Comparison of ENCODE assay signal across 9 cellular contexts in genomic region chr17:17994271-17994670, GRCh38. TPM values are rescaled to one million over a fixed set of nuclear protein-coding genes. Genes with fewer than 3 reads are reported as not detected.
DNase-seq lines count a peak whose midpoint lies in the region; ATAC-seq, FAIRE-seq and TF ChIP-seq lines count a peak whose summit lies in the region.
"Had no signal": no experiment of that assay in that cellular context is flagged by ENCODE, and none has a peak within 500 bp of the region (broad histone marks: within the 10 kb centered on the region; RNA-seq: fewer than 3 reads in every experiment).

No MANE protein-coding gene starts in this region.

- H3K9ac ChIP-seq in Loucy (ENCODE audit: low read depth, low read length, poor library complexity, severe bottlenecking) (no peak overlapping the region), astrocyte (ENCODE audit: low read length) (no peak overlapping the region)

- H3K4me3 ChIP-seq in Loucy (ENCODE audit: low read length, poor library complexity, severe bottlenecking) (no peak overlapping the region), astrocyte (ENCODE audit: insufficient read depth, low read depth, low read length) (no peak overlapping the region), suprapubic skin (no peak overlapping the region)

- H3K79me2 ChIP-seq in Loucy (ENCODE audit: insufficient read depth, low read length) (no peaks in the 10 kb centered on the region), astrocyte (ENCODE audit: insufficient read depth, low read length) (no peaks in the 10 kb centered on the region)

- no peaks in the 10 kb centered on the region for H3F3A ChIP-seq in Loucy (ENCODE audit: low read depth)

- H3K4me1 Mint-ChIP-seq in astrocyte (ENCODE audit: low read depth, unreplicated experiment), result peaks cover 15% of the 10 kb centered on the region

- ATAC-seq in HG02763 (IDR thresholded peaks at IDR 0.05; ENCODE audit: unreplicated experiment), result no peak

- peaks cover 3% of the 10 kb centered on the region for H3K36me3 Mint-ChIP-seq in astrocyte (ENCODE audit: low read depth, unreplicated experiment)

- no peaks in the 10 kb centered on the region for H3K4me1 ChIP-seq in Loucy (ENCODE audit: insufficient read depth, low read length, poor library complexity, severe bottlenecking)
- peaks cover 20% of the 10 kb centered on the region for H3K4me1 ChIP-seq in astrocyte (ENCODE audit: insufficient read depth, low read length)
- peaks cover 20% of the 10 kb centered on the region for H3K4me1 ChIP-seq in suprapubic skin

- H3K27me3 ChIP-seq in Loucy (ENCODE audit: insufficient read depth, low read length, poor library complexity, severe bottlenecking) (no peaks in the 10 kb centered on the region), astrocyte (ENCODE audit: insufficient read depth, low read length) (no peaks in the 10 kb centered on the region), suprapubic skin (no peaks in the 10 kb centered on the region)

- no peaks in the 10 kb centered on the region for H3K9me3 Mint-ChIP-seq in astrocyte (ENCODE audit: unreplicated experiment)
- H3K9me3 Mint-ChIP-seq: dendritic cell treated with granulocyte-macrophage colony-stimulating factor and Interleukin-4, amounts not matched to agents 40 ng/mL and 50 ng/mL, for 4 days had no signal

- no peak for TF ChIP-seq POLR2A in suprapubic skin (IDR thresholded peaks at IDR 0.05)

- H3K4me2 ChIP-seq in Loucy (ENCODE audit: low read depth, low read length, poor library complexity, severe bottlenecking) (no peak overlapping the region), astrocyte (ENCODE audit: low read length) (no peak overlapping the region)

- H3K36me3 ChIP-seq in Loucy (ENCODE audit: insufficient read depth, low read length) (no peaks in the 10 kb centered on the region), astrocyte (ENCODE audit: insufficient read depth, low read length) (no peaks in the 10 kb centered on the region), suprapubic skin (no peaks in the 10 kb centered on the region)

- WGBS in suprapubic skin, result 76% methylated on average over 5 of the region's 13 CpGs

- H3K27ac ChIP-seq in astrocyte (ENCODE audit: low read depth, low read length) (no peak overlapping the region), suprapubic skin (no peak overlapping the region)

- no peaks in the 10 kb centered on the region for H3K9me2 ChIP-seq in Loucy (replicated peaks; ENCODE audit: low read depth, low read length)

- DNase-seq in COLO668 (lab: John Stamatoyannopoulos, UW; ENCODE audit: unreplicated experiment) (peak; percentile 26), astrocyte (ENCODE audit: low read depth) (no peak), lung microvascular endothelial cell (ENCODE audit: low read depth in 2 of 2) (peak; percentile 36 to 62), suprapubic skin (ENCODE audit: low spot score in 2 of 2) (no peak), GM19238 (ENCODE audit: insufficient read length, low spot score) (no peak), DMS79 treated with DMSO at 0.1 percent for 48 hours (lab: John Stamatoyannopoulos, UW) (no peak)

- peaks cover 14% of the 10 kb centered on the region for H3K27me3 Mint-ChIP-seq in astrocyte (ENCODE audit: low read depth, unreplicated experiment)
- H3K27me3 Mint-ChIP-seq: dendritic cell treated with granulocyte-macrophage colony-stimulating factor and Interleukin-4, amounts not matched to agents 40 ng/mL and 50 ng/mL, for 4 days had no signal

- no peak for FAIRE-seq in astrocyte (lab: Jason Lieb, UNC)

- TF ChIP-seq CTCF in Loucy (conservative IDR thresholded peaks at IDR 0.05; ENCODE audit: low read length) (peak; percentile 51), astrocyte (IDR thresholded peaks at IDR 0.05; ENCODE audit: insufficient read depth, low read depth, low read length) (peak; percentile 29), suprapubic skin (IDR thresholded peaks at IDR 0.05) (peak in 1 of 2 donors; percentile 17)

- no peak overlapping the region for H3K4me3 Mint-ChIP-seq in astrocyte (ENCODE audit: unreplicated experiment)
- H3K4me3 Mint-ChIP-seq: dendritic cell treated with granulocyte-macrophage colony-stimulating factor and Interleukin-4, amounts not matched to agents 40 ng/mL and 50 ng/mL, for 4 days had no signal

- H3K9me3 ChIP-seq in Loucy (ENCODE audit: insufficient read depth, low read depth, low read length) (no peaks in the 10 kb centered on the region), astrocyte (ENCODE audit: insufficient read depth, low read depth, low read length) (no peaks in the 10 kb centered on the region), suprapubic skin (no peaks in the 10 kb centered on the region)

- H4K20me1 ChIP-seq in Loucy (ENCODE audit: insufficient read depth, low read length, poor library complexity, severe bottlenecking) (no peaks in the 10 kb centered on the region), astrocyte (ENCODE audit: insufficient read depth, low read length) (no peaks in the 10 kb centered on the region)

- no peak overlapping the region for H3K27ac Mint-ChIP-seq in astrocyte (ENCODE audit: unreplicated experiment)
- H3K27ac Mint-ChIP-seq: dendritic cell treated with granulocyte-macrophage colony-stimulating factor and Interleukin-4, amounts not matched to agents 40 ng/mL and 50 ng/mL, for 4 days had no signal

- TF ChIP-seq EP300 in suprapubic skin (IDR thresholded peaks at IDR 0.05), result no peak

- H2AFZ ChIP-seq in Loucy (ENCODE audit: low read length), result no peak overlapping the region
- H2AFZ ChIP-seq in astrocyte (ENCODE audit: low read depth, low read length), result no peak overlapping the region

RNA-seq across cellular contexts. Expression of gene DRC3, which starts 21.6 kb away (rescaled TPM):
- 0.43 and 1.1 TPM in 2 replicates for total RNA-seq in astrocyte
- total RNA-seq in lung microvascular endothelial cell, result 1.1 and 2.0 TPM in 2 replicates
- 10 to 100 TPM in 1 of 4 donors, 1 to 10 TPM in 3; 2.0 to 10.6 (median 5.5) TPM for total RNA-seq in suprapubic skin

RNA-seq across cellular contexts. Expression of gene TOM1L2, which starts 22.1 kb away (rescaled TPM):
- 50.3 and 54.4 TPM in 2 replicates for total RNA-seq in astrocyte
- 12.6 and 18.5 TPM in 2 replicates for total RNA-seq in lung microvascular endothelial cell
- total RNA-seq in suprapubic skin, result 100 to 1,000 TPM; 128 to 259 (median 162) TPM

RNA-seq across cellular contexts. Expression of gene ATPAF2, which starts 44.7 kb away (rescaled TPM):
- total RNA-seq in astrocyte (24.8 and 27.9 TPM in 2 replicates), lung microvascular endothelial cell (14.8 and 15.1 TPM in 2 replicates), suprapubic skin (10 to 100 TPM; 18.2 to 41.6 (median 24.2) TPM)

RNA-seq across cellular contexts. Expression of gene GID4, which starts 44.9 kb away (rescaled TPM):
- total RNA-seq in astrocyte (9.2 and 9.9 TPM in 2 replicates), lung microvascular endothelial cell (5.2 and 5.6 TPM in 2 replicates), suprapubic skin (10 to 100 TPM; 13.9 to 23.5 (median 17.6) TPM)

Comparison
In these comparisons a context has a peak if more than half of its experiments do, and no peak if none do; other contexts are left out.
1. DNase-seq: peak in COLO668 (single experiment) and lung microvascular endothelial cell (2 of 2); none in astrocyte (single experiment), suprapubic skin (0 of 2), GM19238 (single experiment) and DMS79 treated with DMSO at 0.1 percent for 48 hours (single experiment).